ENCODE assay signal across 15 cellular contexts in genomic region chr13:21014139-21014665, GRCh38. TPM values are rescaled to one million over a fixed set of nuclear protein-coding genes. Genes with fewer than 3 reads are reported as not detected.
DNase-seq lines count a peak whose midpoint lies in the region; ATAC-seq, FAIRE-seq and TF ChIP-seq lines count a peak whose summit lies in the region.
"Had no signal": no experiment of that assay in that cellular context is flagged by ENCODE, and none has a peak within 500 bp of the region (broad histone marks: within the 10 kb centered on the region; RNA-seq: fewer than 3 reads in every experiment).

No MANE protein-coding gene starts in this region.

- H3K27me3 ChIP-seq in astrocyte (ENCODE audit: insufficient read depth, low read length) (no peaks in the 10 kb centered on the region), liver (ENCODE audit: control insufficient read depth in 4 of 4, insufficient read depth in 4 of 4, low read length in 3 of 4) (no peaks in the 10 kb centered on the region), skeletal muscle tissue (ENCODE audit: control insufficient read depth in 3 of 3, insufficient read depth in 3 of 3, low read length in 3 of 3) (no peaks in the 10 kb centered on the region)

- no peaks in the 10 kb centered on the region for H3K27me3 Mint-ChIP-seq in astrocyte (ENCODE audit: low read depth, unreplicated experiment)
- no peaks in the 10 kb centered on the region for H3K27me3 Mint-ChIP-seq in naive thymus-derived CD8-positive, alpha-beta T cell
- H3K27me3 Mint-ChIP-seq: activated naive CD8-positive, alpha-beta T cell treated with anti-CD3 and anti-CD28 coated beads, Interleukin-2, amount 10 ng/mL, durations not matched to agents 7 days and 5 days had no signal

- peaks cover 2% of the 10 kb centered on the region for H3K9me3 Mint-ChIP-seq in astrocyte (ENCODE audit: unreplicated experiment)
- no peaks in the 10 kb centered on the region for H3K9me3 Mint-ChIP-seq in naive thymus-derived CD8-positive, alpha-beta T cell

- no peak for ATAC-seq in HG03135 (IDR thresholded peaks at IDR 0.05; ENCODE audit: unreplicated experiment)
- ATAC-seq in naive thymus-derived CD8-positive, alpha-beta T cell = no peak

- peak overlapping the region; percentile 31 for H3K4me3 Mint-ChIP-seq in astrocyte (ENCODE audit: unreplicated experiment)
- H3K4me3 Mint-ChIP-seq in naive thymus-derived CD8-positive, alpha-beta T cell = no peak overlapping the region
- H3K4me3 Mint-ChIP-seq: activated naive CD8-positive, alpha-beta T cell treated with anti-CD3 and anti-CD28 coated beads, Interleukin-2, amount 10 ng/mL, durations not matched to agents 7 days and 5 days; T-helper 2 cell treated with Interferon-gamma antibody and Interleukin-4, amounts not matched to agents 5 μg/mL and 100 μg/mL, for 36 hours had no signal

- peak overlapping the region; percentile 79 for H3K27ac Mint-ChIP-seq in astrocyte (ENCODE audit: unreplicated experiment)
- peak overlapping the region in 2 of 10 donors; percentile 14 to 80 for H3K27ac Mint-ChIP-seq in naive thymus-derived CD8-positive, alpha-beta T cell
- H3K27ac Mint-ChIP-seq: activated naive CD8-positive, alpha-beta T cell treated with anti-CD3 and anti-CD28 coated beads, Interleukin-2, amount 10 ng/mL, durations not matched to agents 7 days and 5 days; T-helper 2 cell treated with Interferon-gamma antibody and Interleukin-4, amounts not matched to agents 5 μg/mL and 100 μg/mL, for 36 hours had no signal

- H2AFZ ChIP-seq in astrocyte (ENCODE audit: low read depth, low read length) = no peak overlapping the region
- H2AFZ ChIP-seq: PC-9 had no signal

- in situ Hi-C loops in G401 (cut with HindIII; ENCODE audit: low sequenced_read_pairs) = no loop called here

- no peak for FAIRE-seq in astrocyte (lab: Jason Lieb, UNC)
- FAIRE-seq: D721Med, GM12892 had no signal

- peaks cover 9% of the 10 kb centered on the region for H3K36me3 Mint-ChIP-seq in astrocyte (ENCODE audit: low read depth, unreplicated experiment)
- H3K36me3 Mint-ChIP-seq in naive thymus-derived CD8-positive, alpha-beta T cell = no peaks in the 10 kb centered on the region

- peaks cover 74% of the 10 kb centered on the region for H4K20me1 ChIP-seq in astrocyte (ENCODE audit: insufficient read depth, low read length)

- H3K9ac ChIP-seq in astrocyte (ENCODE audit: low read length) = peak overlapping the region; percentile 74
- H3K9ac ChIP-seq in liver (ENCODE audit: low read depth in 1 of 2, low read length in 2 of 2) = no peak overlapping the region
- H3K9ac ChIP-seq in skeletal muscle tissue (ENCODE audit: low read depth in 1 of 3, low read length in 3 of 3) = peak overlapping the region in 1 of 3 donors; percentile 23

- H3K4me2 ChIP-seq in astrocyte (ENCODE audit: low read length) = peak overlapping the region; percentile 76

- 58% methylated on average over 8 of the region's 8 CpGs for WGBS in liver

- H3K79me2 ChIP-seq in astrocyte (ENCODE audit: insufficient read depth, low read length) = peaks cover 90% of the 10 kb centered on the region

- H3K36me3 ChIP-seq in astrocyte (ENCODE audit: insufficient read depth, low read length) (no peaks in the 10 kb centered on the region), liver (ENCODE audit: control insufficient read depth in 4 of 4, insufficient read depth in 3 of 4, low read depth in 1 of 4, low read length in 3 of 4) (no peaks in the 10 kb centered on the region), skeletal muscle tissue (ENCODE audit: control insufficient read depth in 3 of 3, insufficient read depth in 3 of 3, low read length in 3 of 3) (no peaks in the 10 kb centered on the region)

- H3K4me1 ChIP-seq in astrocyte (ENCODE audit: insufficient read depth, low read length) = peaks cover 64% of the 10 kb centered on the region
- H3K4me1 ChIP-seq in liver (ENCODE audit: control insufficient read depth in 4 of 4, insufficient read depth in 4 of 4, low read length in 3 of 4) = peaks cover 8 to 38% (median 26%) of the 10 kb centered on the region in 4 donors
- H3K4me1 ChIP-seq in skeletal muscle tissue (ENCODE audit: control insufficient read depth in 3 of 3, insufficient read depth in 3 of 3, low read length in 3 of 3) = peaks cover 60 to 79% (median 66%) of the 10 kb centered on the region in 3 donors

- H3K27ac ChIP-seq in astrocyte (ENCODE audit: low read depth, low read length) (peak overlapping the region; percentile 90), liver (ENCODE audit: low read depth in 1 of 2, low read length in 2 of 2) (peak overlapping the region; percentile 77 to 82), skeletal muscle tissue (ENCODE audit: low read depth, low read length) (peak overlapping the region; percentile 69)
- H3K27ac ChIP-seq: PC-9 had no signal

- POLR2A ChIA-PET in naive thymus-derived CD8-positive, alpha-beta T cell (lab: Charles Lee) = no interaction called here

- H3K9me3 ChIP-seq in astrocyte (ENCODE audit: insufficient read depth, low read depth, low read length) (no peaks in the 10 kb centered on the region), liver (ENCODE audit: control insufficient read depth in 4 of 4, low read length in 3 of 4) (no peaks in the 10 kb centered on the region), skeletal muscle tissue (ENCODE audit: control insufficient read depth in 3 of 3, low read length in 3 of 3) (no peaks in the 10 kb centered on the region)

- TF ChIP-seq CTCF in astrocyte (IDR thresholded peaks at IDR 0.05; ENCODE audit: insufficient read depth, low read depth, low read length) (no peak), liver (IDR thresholded peaks at IDR 0.05; ENCODE audit: low read depth, low read length, missing input control) (no peak)

- H3K4me3 ChIP-seq in astrocyte (ENCODE audit: insufficient read depth, low read depth, low read length) (no peak overlapping the region), liver (ENCODE audit: low read depth in 1 of 3, low read length in 3 of 3) (no peak overlapping the region), skeletal muscle tissue (ENCODE audit: low read length in 3 of 3) (no peak overlapping the region)
- H3K4me3 ChIP-seq: PC-9 had no signal

- DNase-seq in G401 (ENCODE audit: low spot score) (peak; percentile 83), astrocyte (ENCODE audit: low read depth) (peak; percentile 45), GDM1 (lab: John Stamatoyannopoulos, UW) (no peak)
- DNase-seq in stimulated activated CD4-positive, alpha-beta T cell treated with anti-CD3 and anti-CD28 coated beads, Interleukin-2, amount 100 ng/mL, for 24 hours = no peak
- no peak for DNase-seq in naive thymus-derived CD8-positive, alpha-beta T cell
- DNase-seq: activated CD8-positive, alpha-beta memory T cell treated with anti-CD3 and anti-CD28 coated beads for 24 hours; activated naive CD8-positive, alpha-beta T cell treated with anti-CD3 and anti-CD28 coated beads, Interleukin-2, amount 10 ng/mL, durations not matched to agents 7 days and 5 days; effector memory CD4-positive, alpha-beta T cell had no signal

- peaks cover 62% of the 10 kb centered on the region for H3K4me1 Mint-ChIP-seq in astrocyte (ENCODE audit: low read depth, unreplicated experiment)
- peaks cover 6 to 42% (median 16%) of the 10 kb centered on the region in 4 donors for H3K4me1 Mint-ChIP-seq in naive thymus-derived CD8-positive, alpha-beta T cell

- no peak for TF ChIP-seq RAD21 in liver (IDR thresholded peaks at IDR 0.05)

TF ChIP-seq in liver, 16 proteins besides CTCF, POLR2A, EP300 and RAD21 (continues in another document):
- TF ChIP-seq MAX (IDR thresholded peaks at IDR 0.05) = no peak
- no peak for TF ChIP-seq TAF1 (conservative IDR thresholded peaks at IDR 0.05)
- no peak for TF ChIP-seq ZBTB33 (IDR thresholded peaks at IDR 0.05)
- TF ChIP-seq HNF4G (IDR thresholded peaks at IDR 0.05) = no peak
- TF ChIP-seq RXRA (IDR thresholded peaks at IDR 0.05) = no peak
- TF ChIP-seq EGR1 (IDR thresholded peaks at IDR 0.05; ENCODE audit: low read depth in 2 of 2) = no peak
- no peak for TF ChIP-seq SP1 (IDR thresholded peaks at IDR 0.05)
- no peak for TF ChIP-seq ATF3 (IDR thresholded peaks at IDR 0.05)
- TF ChIP-seq YY1 (IDR thresholded peaks at IDR 0.05) = no peak
- TF ChIP-seq FOXA1 (IDR thresholded peaks at IDR 0.05) = no peak
- no peak for TF ChIP-seq FOXA2 (IDR thresholded peaks at IDR 0.05)
- TF ChIP-seq GABPA (IDR thresholded peaks at IDR 0.05 in 1 of 2, conservative IDR thresholded peaks at IDR 0.05 in 1 of 2) = no peak
- TF ChIP-seq JUND (IDR thresholded peaks at IDR 0.05) = no peak
- no peak for TF ChIP-seq HNF4A (conservative IDR thresholded peaks at IDR 0.05)

RNA-seq across cellular contexts. Expression of gene LATS2, which starts 47.2 kb away (rescaled TPM):
- 17.8 and 27.3 TPM in 2 replicates for total RNA-seq in G401 (2014; rRNA removed; shearing (Covaris generic))
- total RNA-seq in astrocyte = 46.3 and 46.7 TPM in 2 replicates
- total RNA-seq in liver = 1 to 10 TPM; 4.1 to 7.0 TPM
- 1 to 10 TPM; 1.6 to 4.7 TPM for polyA plus RNA-seq in liver
- total RNA-seq in skeletal muscle tissue = 8.9 TPM
- total RNA-seq in naive thymus-derived CD8-positive, alpha-beta T cell = under 1 TPM; 0.60 to 0.70 TPM
- polyA plus RNA-seq in naive thymus-derived CD8-positive, alpha-beta T cell = under 1 TPM in 2 of 3 donors, not detected in 1; 0.06 to 0.15 TPM

Comparison
In these comparisons a context has a peak if more than half of its experiments do, and no peak if none do; other contexts are left out.
1. DNase-seq: peak in G401 (single experiment) and astrocyte (single experiment); none in stimulated activated CD4-positive, alpha-beta T cell treated with anti-CD3 and anti-CD28 coated beads, Interleukin-2, amount 100 ng/mL, for 24 hours (0 of 2), GDM1 (single experiment) and naive thymus-derived CD8-positive, alpha-beta T cell (0 of 10).
2. Peak in every context shown above with its lines, with median percentiles within 50 percentile points of each other: H3K27ac ChIP-seq.